Comparison of ENCODE assay signal across 1 cellular context in the genomic region with DNA sequence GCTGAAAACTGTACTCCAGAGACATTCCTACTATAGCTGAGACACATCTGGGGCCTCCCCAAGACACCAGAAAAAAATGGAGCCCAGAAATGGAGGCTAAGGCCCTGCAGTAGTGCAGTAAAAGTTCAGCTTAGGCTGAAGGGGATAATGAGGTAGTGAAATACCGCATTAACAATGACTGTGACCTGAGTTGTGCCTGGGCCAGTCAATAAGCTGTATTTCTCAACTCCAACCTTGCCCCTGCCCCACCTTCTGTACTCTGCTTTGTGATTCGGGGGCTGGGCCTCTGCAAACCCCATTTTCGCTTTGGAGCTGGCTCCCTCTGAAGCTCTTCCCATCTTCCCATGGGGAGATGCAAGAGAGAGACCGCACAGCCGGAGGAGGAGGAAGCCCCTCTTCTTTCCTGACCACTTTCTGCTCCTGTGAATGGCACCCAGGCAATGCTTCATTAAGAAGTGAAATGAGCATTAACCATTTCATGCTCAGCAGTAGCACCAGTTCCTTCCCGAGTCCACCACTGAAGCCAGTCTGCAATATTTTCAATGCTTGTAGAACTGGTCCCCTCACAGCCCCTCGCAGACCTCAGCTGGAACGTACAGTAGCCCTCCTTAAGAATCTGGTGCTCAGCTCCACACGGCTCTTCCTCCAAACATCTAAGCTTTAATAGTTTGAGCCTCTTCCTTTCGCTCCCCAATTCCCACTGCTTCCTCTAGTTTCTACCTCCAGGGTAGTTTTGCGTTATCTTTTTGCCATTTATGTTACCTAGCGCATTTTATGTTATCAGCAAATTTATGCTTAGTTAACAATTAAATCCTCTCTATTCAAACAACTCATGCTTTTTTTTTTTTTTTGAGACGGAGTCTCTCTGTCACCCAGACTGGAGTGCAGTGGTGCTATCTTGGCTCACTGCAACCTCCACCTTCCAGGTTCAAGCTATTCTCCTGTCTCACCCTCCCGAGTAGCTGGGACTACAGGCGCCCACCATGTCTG.
TF ChIP-seq lines count a peak whose summit lies in the region.

No MANE protein-coding gene starts in this region.

TF ChIP-seq in HepG2, 621 proteins besides CTCF, POLR2A, EP300 and RAD21:
- 0 out of 2 replicates have a peak, but pooled peaks have one; percentile 32 for TF ChIP-seq ZSCAN29 (CRISPR knock-in tag; conservative IDR thresholded peaks at IDR 0.05)
- no peak for TF ChIP-seq SOX13 (IDR thresholded peaks at IDR 0.05)
- peak in 1 of 2 experiments; percentile 11; a peak in 1 of 4 replicates for TF ChIP-seq SOX13 (CRISPR knock-in tag; conservative IDR thresholded peaks at IDR 0.05 in 1 of 2, IDR thresholded peaks at IDR 0.05 in 1 of 2)
- TF ChIP-seq MEIS1 (CRISPR knock-in tag; IDR thresholded peaks at IDR 0.05; ENCODE audit: borderline replicate concordance): 0 out of 2 replicates have a peak, but pooled peaks have one; percentile 42
- TF ChIP-seq MAFK (conservative IDR thresholded peaks at IDR 0.05 in 1 of 2, IDR thresholded peaks at IDR 0.05 in 1 of 2; ENCODE audit: low read length in 2 of 2): peak; percentile 28 to 67; a peak in 2 of 4 replicates
- TF ChIP-seq ZNF335 (CRISPR knock-in tag; IDR thresholded peaks at IDR 0.05): no peak
- TF ChIP-seq ZNF605 (CRISPR knock-in tag; IDR thresholded peaks at IDR 0.05): peak; percentile 43; the same call in 1 of the 2 replicates
- TF ChIP-seq FOXA1 (IDR thresholded peaks at IDR 0.05): no peak
- TF ChIP-seq FOXA1 (CRISPR knock-in tag; IDR thresholded peaks at IDR 0.05): 0 out of 2 replicates have a peak, but pooled peaks have one; percentile 5
- TF ChIP-seq, protein P1, sequence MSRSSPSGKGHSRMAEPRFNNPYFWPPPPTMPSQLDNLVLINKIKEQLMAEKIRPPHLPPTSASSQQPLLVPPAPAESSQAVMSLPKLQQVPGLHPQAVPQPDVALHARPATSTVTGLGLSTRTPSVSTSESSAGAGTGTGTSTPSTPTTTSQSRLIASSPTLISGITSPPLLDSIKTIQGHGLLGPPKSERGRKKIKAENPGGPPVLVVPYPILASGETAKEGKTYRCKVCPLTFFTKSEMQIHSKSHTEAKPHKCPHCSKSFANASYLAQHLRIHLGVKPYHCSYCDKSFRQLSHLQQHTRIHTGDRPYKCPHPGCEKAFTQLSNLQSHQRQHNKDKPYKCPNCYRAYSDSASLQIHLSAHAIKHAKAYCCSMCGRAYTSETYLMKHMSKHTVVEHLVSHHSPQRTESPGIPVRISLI (CRISPR knock-in tag; IDR thresholded peaks at IDR 0.05; ENCODE audit: borderline replicate concordance): 0 out of 2 replicates have a peak, but pooled peaks have one; percentile 23
- no peak for TF ChIP-seq SKI (IDR thresholded peaks at IDR 0.05; ENCODE audit: partially characterized antibody)
- TF ChIP-seq RXRA (CRISPR knock-in tag; IDR thresholded peaks at IDR 0.05): peak; percentile 45; the same call in 1 of the 2 replicates
- TF ChIP-seq HNF4A (CRISPR knock-in tag; IDR thresholded peaks at IDR 0.05): peak; percentile 28; the same call in 1 of the 2 replicates
- TF ChIP-seq, protein P2, sequence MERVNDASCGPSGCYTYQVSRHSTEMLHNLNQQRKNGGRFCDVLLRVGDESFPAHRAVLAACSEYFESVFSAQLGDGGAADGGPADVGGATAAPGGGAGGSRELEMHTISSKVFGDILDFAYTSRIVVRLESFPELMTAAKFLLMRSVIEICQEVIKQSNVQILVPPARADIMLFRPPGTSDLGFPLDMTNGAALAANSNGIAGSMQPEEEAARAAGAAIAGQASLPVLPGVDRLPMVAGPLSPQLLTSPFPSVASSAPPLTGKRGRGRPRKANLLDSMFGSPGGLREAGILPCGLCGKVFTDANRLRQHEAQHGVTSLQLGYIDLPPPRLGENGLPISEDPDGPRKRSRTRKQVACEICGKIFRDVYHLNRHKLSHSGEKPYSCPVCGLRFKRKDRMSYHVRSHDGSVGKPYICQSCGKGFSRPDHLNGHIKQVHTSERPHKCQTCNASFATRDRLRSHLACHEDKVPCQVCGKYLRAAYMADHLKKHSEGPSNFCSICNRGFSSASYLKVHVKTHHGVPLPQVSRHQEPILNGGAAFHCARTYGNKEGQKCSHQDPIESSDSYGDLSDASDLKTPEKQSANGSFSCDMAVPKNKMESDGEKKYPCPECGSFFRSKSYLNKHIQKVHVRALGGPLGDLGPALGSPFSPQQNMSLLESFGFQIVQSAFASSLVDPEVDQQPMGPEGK (CRISPR knock-in tag; IDR thresholded peaks at IDR 0.05): 0 out of 2 replicates have a peak, but pooled peaks have one; percentile 17
- no peak for TF ChIP-seq TCF7 (IDR thresholded peaks at IDR 0.05; ENCODE audit: low read depth)
- 0 out of 2 replicates have a peak, but pooled peaks have one; percentile 45 for TF ChIP-seq NR2C2 (CRISPR knock-in tag; IDR thresholded peaks at IDR 0.05; ENCODE audit: borderline replicate concordance)
- TF ChIP-seq MAFF (IDR thresholded peaks at IDR 0.05; ENCODE audit: low read depth, low read length): peak; percentile 59
- TF ChIP-seq SP4 (CRISPR knock-in tag; IDR thresholded peaks at IDR 0.05): 0 out of 2 replicates have a peak, but pooled peaks have one; percentile 46
- peak; percentile 86 for TF ChIP-seq ZNF652 (CRISPR knock-in tag; IDR thresholded peaks at IDR 0.05; ENCODE audit: borderline replicate concordance, low read depth)
- 0 out of 2 replicates have a peak, but pooled peaks have one; percentile 49 for TF ChIP-seq ZMYM4 (CRISPR knock-in tag; IDR thresholded peaks at IDR 0.05)
- TF ChIP-seq, protein P3, sequence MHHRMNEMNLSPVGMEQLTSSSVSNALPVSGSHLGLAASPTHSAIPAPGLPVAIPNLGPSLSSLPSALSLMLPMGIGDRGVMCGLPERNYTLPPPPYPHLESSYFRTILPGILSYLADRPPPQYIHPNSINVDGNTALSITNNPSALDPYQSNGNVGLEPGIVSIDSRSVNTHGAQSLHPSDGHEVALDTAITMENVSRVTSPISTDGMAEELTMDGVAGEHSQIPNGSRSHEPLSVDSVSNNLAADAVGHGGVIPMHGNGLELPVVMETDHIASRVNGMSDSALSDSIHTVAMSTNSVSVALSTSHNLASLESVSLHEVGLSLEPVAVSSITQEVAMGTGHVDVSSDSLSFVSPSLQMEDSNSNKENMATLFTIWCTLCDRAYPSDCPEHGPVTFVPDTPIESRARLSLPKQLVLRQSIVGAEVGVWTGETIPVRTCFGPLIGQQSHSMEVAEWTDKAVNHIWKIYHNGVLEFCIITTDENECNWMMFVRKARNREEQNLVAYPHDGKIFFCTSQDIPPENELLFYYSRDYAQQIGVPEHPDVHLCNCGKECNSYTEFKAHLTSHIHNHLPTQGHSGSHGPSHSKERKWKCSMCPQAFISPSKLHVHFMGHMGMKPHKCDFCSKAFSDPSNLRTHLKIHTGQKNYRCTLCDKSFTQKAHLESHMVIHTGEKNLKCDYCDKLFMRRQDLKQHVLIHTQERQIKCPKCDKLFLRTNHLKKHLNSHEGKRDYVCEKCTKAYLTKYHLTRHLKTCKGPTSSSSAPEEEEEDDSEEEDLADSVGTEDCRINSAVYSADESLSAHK (CRISPR knock-in tag; IDR thresholded peaks at IDR 0.05; ENCODE audit: borderline replicate concordance): no peak
- peak; percentile 40; the same call in 1 of the 2 replicates for TF ChIP-seq ZNF598 (CRISPR knock-in tag; IDR thresholded peaks at IDR 0.05; ENCODE audit: borderline replicate concordance)
- TF ChIP-seq PITX1 (CRISPR knock-in tag; IDR thresholded peaks at IDR 0.05): no peak
- TF ChIP-seq, protein P4, sequence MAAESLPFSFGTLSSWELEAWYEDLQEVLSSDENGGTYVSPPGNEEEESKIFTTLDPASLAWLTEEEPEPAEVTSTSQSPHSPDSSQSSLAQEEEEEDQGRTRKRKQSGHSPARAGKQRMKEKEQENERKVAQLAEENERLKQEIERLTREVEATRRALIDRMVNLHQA (CRISPR knock-in tag; IDR thresholded peaks at IDR 0.05): no peak
- no peak for TF ChIP-seq CREB1 (IDR thresholded peaks at IDR 0.05)
- 0 out of 2 replicates have a peak, but pooled peaks have one; percentile 28 for TF ChIP-seq CREB1 (CRISPR knock-in tag; IDR thresholded peaks at IDR 0.05)
- TF ChIP-seq ZNF333 (CRISPR knock-in tag; IDR thresholded peaks at IDR 0.05; ENCODE audit: borderline replicate concordance): no peak
- TF ChIP-seq, protein P5, sequence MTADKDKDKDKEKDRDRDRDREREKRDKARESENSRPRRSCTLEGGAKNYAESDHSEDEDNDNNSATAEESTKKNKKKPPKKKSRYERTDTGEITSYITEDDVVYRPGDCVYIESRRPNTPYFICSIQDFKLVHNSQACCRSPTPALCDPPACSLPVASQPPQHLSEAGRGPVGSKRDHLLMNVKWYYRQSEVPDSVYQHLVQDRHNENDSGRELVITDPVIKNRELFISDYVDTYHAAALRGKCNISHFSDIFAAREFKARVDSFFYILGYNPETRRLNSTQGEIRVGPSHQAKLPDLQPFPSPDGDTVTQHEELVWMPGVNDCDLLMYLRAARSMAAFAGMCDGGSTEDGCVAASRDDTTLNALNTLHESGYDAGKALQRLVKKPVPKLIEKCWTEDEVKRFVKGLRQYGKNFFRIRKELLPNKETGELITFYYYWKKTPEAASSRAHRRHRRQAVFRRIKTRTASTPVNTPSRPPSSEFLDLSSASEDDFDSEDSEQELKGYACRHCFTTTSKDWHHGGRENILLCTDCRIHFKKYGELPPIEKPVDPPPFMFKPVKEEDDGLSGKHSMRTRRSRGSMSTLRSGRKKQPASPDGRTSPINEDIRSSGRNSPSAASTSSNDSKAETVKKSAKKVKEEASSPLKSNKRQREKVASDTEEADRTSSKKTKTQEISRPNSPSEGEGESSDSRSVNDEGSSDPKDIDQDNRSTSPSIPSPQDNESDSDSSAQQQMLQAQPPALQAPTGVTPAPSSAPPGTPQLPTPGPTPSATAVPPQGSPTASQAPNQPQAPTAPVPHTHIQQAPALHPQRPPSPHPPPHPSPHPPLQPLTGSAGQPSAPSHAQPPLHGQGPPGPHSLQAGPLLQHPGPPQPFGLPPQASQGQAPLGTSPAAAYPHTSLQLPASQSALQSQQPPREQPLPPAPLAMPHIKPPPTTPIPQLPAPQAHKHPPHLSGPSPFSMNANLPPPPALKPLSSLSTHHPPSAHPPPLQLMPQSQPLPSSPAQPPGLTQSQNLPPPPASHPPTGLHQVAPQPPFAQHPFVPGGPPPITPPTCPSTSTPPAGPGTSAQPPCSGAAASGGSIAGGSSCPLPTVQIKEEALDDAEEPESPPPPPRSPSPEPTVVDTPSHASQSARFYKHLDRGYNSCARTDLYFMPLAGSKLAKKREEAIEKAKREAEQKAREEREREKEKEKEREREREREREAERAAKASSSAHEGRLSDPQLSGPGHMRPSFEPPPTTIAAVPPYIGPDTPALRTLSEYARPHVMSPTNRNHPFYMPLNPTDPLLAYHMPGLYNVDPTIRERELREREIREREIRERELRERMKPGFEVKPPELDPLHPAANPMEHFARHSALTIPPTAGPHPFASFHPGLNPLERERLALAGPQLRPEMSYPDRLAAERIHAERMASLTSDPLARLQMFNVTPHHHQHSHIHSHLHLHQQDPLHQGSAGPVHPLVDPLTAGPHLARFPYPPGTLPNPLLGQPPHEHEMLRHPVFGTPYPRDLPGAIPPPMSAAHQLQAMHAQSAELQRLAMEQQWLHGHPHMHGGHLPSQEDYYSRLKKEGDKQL (CRISPR knock-in tag; IDR thresholded peaks at IDR 0.05; ENCODE audit: low read depth): no peak
- TF ChIP-seq HOXA3 (CRISPR knock-in tag; IDR thresholded peaks at IDR 0.05): no peak
- 0 out of 2 replicates have a peak, but pooled peaks have one; percentile 33 for TF ChIP-seq MTA1 (CRISPR knock-in tag; IDR thresholded peaks at IDR 0.05; ENCODE audit: borderline replicate concordance)
- no peak for TF ChIP-seq ZNF570 (CRISPR knock-in tag; IDR thresholded peaks at IDR 0.05; ENCODE audit: borderline replicate concordance)
- TF ChIP-seq, protein P6, sequence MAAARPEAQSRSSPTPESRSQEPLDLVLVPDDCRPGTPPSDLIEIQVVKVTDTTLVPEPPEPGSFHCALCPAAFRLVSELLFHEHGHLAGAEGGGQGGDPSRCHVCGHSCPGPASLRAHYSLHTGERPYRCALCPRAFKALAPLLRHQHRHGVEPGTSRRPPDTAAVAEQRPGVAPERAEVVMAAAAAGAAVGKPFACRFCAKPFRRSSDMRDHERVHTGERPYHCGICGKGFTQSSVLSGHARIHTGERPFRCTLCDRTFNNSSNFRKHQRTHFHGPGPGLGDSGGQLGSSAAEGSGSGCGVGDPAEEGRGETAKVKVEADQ (CRISPR knock-in tag; IDR thresholded peaks at IDR 0.05; ENCODE audit: borderline replicate concordance): 0 out of 2 replicates have a peak, but pooled peaks have one; percentile 57
- TF ChIP-seq SOX6 (IDR thresholded peaks at IDR 0.05): no peak
- peak; percentile 48; the same call in 1 of the 2 replicates for TF ChIP-seq SOX6 (CRISPR knock-in tag; IDR thresholded peaks at IDR 0.05)
- peak; percentile 27; the same call in 1 of the 2 replicates for TF ChIP-seq SALL1 (CRISPR knock-in tag; IDR thresholded peaks at IDR 0.05)
